8 cellular contexts compared by ENCODE assay signal in the genomic region with DNA sequence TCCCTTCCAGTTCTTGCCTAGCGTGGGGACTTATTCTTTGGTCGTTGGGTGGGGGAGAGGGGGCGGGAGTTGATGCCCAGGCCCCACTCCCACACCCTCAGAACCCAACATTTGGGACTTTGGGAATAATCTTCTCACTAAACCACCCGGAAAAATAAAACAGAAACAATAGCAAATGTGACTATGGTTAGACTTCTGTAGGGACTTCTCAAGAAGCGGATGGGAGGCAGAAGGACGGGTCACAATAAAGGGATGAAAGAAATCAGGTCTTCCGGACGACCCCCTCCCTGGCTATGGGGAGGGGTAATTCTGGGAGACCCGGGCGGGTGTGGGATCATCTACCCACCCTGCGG. TPM values are rescaled to one million over a fixed set of nuclear protein-coding genes. Genes with fewer than 3 reads are reported as not detected.
DNase-seq lines count a peak whose midpoint lies in the region; TF ChIP-seq lines count a peak whose summit lies in the region.

No MANE protein-coding gene starts in this region.

- WGBS in esophagus muscularis mucosa, result 0% methylated on average over 11 of the region's 11 CpGs
- 1 to 2% methylated on average over 11 of the region's 11 CpGs for WGBS in sigmoid colon, 2 donors

- H3K4me1 ChIP-seq in esophagus muscularis mucosa (peaks cover 25 to 41% (median 35%) of the 10 kb centered on the region in 4 donors), sigmoid colon (peaks cover 0 to 29% (median 21%) of the 10 kb centered on the region in 4 donors)

- H3K27me3 ChIP-seq in esophagus muscularis mucosa, result peaks cover 0 to 62% (median 21%) of the 10 kb centered on the region in 4 donors
- H3K27me3 ChIP-seq in sigmoid colon, result peaks cover 31 to 60% (median 57%) of the 10 kb centered on the region in 3 donors

- H3K9me3 ChIP-seq in esophagus muscularis mucosa (no peaks in the 10 kb centered on the region), sigmoid colon (no peaks in the 10 kb centered on the region)

- intact Hi-C loops in esophagus muscularis mucosa (cut with DNase I) (loop anchor here (5.0 kb wide), 1 partner anchor 145 kb away; the partner anchor contains the start of gene GPR84), sigmoid colon (cut with DNase I) (loop anchor here (5.0 kb wide), 1 partner anchor 145 kb away; the partner anchor contains the start of gene GPR84)

- CTCF ChIA-PET in RWPE1 (lab: Yijun Ruan, JAX), result interaction anchor here (0.7 to 1.7 kb wide), 3 partner anchors 17 to 232 kb away, joined by 3 to 4 read pairs (median 4); partner anchors contain the start of gene HOXC10

- TF ChIP-seq CTCF in GM12864 (IDR thresholded peaks at IDR 0.05; ENCODE audit: low read depth, low read length, missing control alignments), result no peak
- TF ChIP-seq CTCF in RWPE1 (conservative IDR thresholded peaks at IDR 0.05; ENCODE audit: low read depth), result peak; percentile 54
- no peak for TF ChIP-seq CTCF in esophagus muscularis mucosa (IDR thresholded peaks at IDR 0.05)
- no peak for TF ChIP-seq CTCF in sigmoid colon (IDR thresholded peaks at IDR 0.05)

- H3K36me3 ChIP-seq in esophagus muscularis mucosa (no peaks in the 10 kb centered on the region), sigmoid colon (no peaks in the 10 kb centered on the region)

- no peak for DNase-seq in GM12864 (ENCODE audit: low read depth)
- no peak for DNase-seq in RWPE1 (ENCODE audit: low spot score)
- DNase-seq in esophagus muscularis mucosa (ENCODE audit: extremely low spot score), result no peak
- peak; percentile 21 for DNase-seq in sigmoid colon
- DNase-seq in NCI-H2227 (lab: John Stamatoyannopoulos, UW; ENCODE audit: unreplicated experiment), result no peak
- no peak for DNase-seq in kidney tubule cell (ENCODE audit: low spot score)
- DNase-seq in NCI-H345 treated with DMSO at 0.1 percent for 48 hours (lab: John Stamatoyannopoulos, UW; ENCODE audit: unreplicated experiment), result no peak
- DNase-seq in SKM-1 treated with dmso at 0.1 percent for 144 hours (lab: John Stamatoyannopoulos, UW; ENCODE audit: unreplicated experiment), result no peak

- H3K27ac ChIP-seq in RWPE1, result peak overlapping the region; percentile 65
- H3K27ac ChIP-seq in esophagus muscularis mucosa (replicated peaks in 1 of 4), result no peak overlapping the region
- no peak overlapping the region for H3K27ac ChIP-seq in sigmoid colon

- POLR2A ChIA-PET in RWPE1 (lab: Yijun Ruan, JAX; ENCODE audit: low non-redundant PET), result no interaction called here

- TF ChIP-seq EP300 in esophagus muscularis mucosa (IDR thresholded peaks at IDR 0.05) (no peak), sigmoid colon (IDR thresholded peaks at IDR 0.05) (no peak)

- TF ChIP-seq POLR2A in esophagus muscularis mucosa (IDR thresholded peaks at IDR 0.05; ENCODE audit: low read depth) (no peak), sigmoid colon (IDR thresholded peaks at IDR 0.05) (no peak)

- H3K4me3 ChIP-seq in GM12864 (ENCODE audit: low read depth, low read length) (peak overlapping the region; percentile 46), esophagus muscularis mucosa (peak overlapping the region; percentile 37 to 55 (median 41)), sigmoid colon (peak overlapping the region in 2 of 4 donors; percentile 25 to 31)

RNA-seq across cellular contexts. Expression of gene SMUG1, which starts 28.5 kb away (rescaled TPM):
- total RNA-seq in esophagus muscularis mucosa (10 to 100 TPM; 28.0 to 37.2 (median 30.8) TPM), sigmoid colon (10 to 100 TPM; 21.4 to 40.4 (median 38.1) TPM)
- 10 to 100 TPM; 21.5 to 64.7 (median 43.8) TPM for polyA plus RNA-seq in sigmoid colon
